12 cellular contexts compared by ENCODE assay signal in the genomic region with DNA sequence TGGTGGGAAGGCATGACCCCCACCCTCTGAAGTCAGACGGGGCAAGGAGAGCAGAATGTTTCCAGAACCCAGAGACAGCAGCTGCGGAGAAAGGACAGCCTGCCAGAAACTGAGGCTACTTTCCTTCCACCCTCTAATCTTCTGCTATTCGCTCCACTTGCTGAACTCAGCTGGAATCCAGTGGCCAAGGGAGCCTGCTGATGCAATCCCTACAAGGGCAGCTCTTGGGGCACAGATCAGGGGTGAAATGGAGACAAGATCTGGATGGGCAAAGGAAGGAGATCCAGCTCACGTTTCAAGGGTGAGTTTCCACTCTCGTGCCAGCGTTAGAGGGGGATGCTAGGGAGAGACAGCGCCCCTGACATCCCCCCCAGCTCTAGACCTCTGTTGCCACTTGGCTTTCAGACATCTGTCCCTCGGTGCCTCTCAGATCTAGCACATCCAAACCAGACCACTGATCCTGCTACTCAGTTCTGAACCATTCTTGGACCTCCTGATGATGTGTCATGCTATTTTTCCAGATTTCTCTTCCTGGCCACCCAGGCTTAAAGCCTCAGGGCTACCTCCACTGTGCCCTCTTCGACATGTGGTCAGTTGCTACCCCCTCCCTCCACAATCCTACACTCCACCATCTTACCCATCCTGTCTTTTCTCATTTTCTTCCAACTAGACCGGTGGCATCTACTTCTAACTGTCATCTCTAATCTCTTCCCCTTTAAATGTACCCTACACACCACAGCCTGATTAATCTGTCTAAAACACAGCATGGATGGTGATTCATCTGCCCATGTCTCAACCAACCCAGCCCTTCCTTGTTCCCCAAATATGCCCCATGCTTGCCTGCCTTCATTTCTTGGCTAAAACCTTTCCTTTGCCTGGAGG.
DNase-seq lines count a peak whose midpoint lies in the region; TF ChIP-seq lines count a peak whose summit lies in the region.
"Had no signal": no experiment of that assay in that cellular context is flagged by ENCODE, and none has a peak within 500 bp of the region (broad histone marks: within the 10 kb centered on the region; RNA-seq: fewer than 3 reads in every experiment).

No MANE protein-coding gene starts in this region.

- peak overlapping the region; percentile 4 for H3K27ac ChIP-seq in cingulate gyrus (ENCODE audit: low read depth, low read length)
- H3K27ac ChIP-seq: tibial artery had no signal

- H3K4me3 Mint-ChIP-seq in neural crest cell, result peak overlapping the region; percentile 88
- H3K4me3 Mint-ChIP-seq in activated CD4-positive, alpha-beta memory T cell treated with anti-CD3 and anti-CD28 coated beads, Interleukin-2, amount 10 ng/mL, durations not matched to agents 7 days and 5 days, result no peak overlapping the region
- H3K4me3 Mint-ChIP-seq in glutamatergic neuron (ENCODE audit: unreplicated experiment), result no peak overlapping the region

- H3K9me3 Mint-ChIP-seq in neural crest cell (no peaks in the 10 kb centered on the region), glutamatergic neuron (ENCODE audit: unreplicated experiment) (peaks cover 4% of the 10 kb centered on the region)
- peaks cover 1% of the 10 kb centered on the region for H3K9me3 Mint-ChIP-seq in activated CD4-positive, alpha-beta memory T cell treated with anti-CD3 and anti-CD28 coated beads, Interleukin-2, amount 10 ng/mL, durations not matched to agents 7 days and 5 days

- DNase-seq in EL (peak; percentile 51), NOMO-1 treated with DMSO at 0.1 percent for 48 hours (lab: John Stamatoyannopoulos, UW; ENCODE audit: unreplicated experiment) (peak; percentile 90), neural crest cell (ENCODE audit: low read depth, low spot score) (no peak), NCI-H146 (lab: John Stamatoyannopoulos, UW) (no peak), ecto neural progenitor cell (ENCODE audit: low spot score) (no peak), glutamatergic neuron (no peak)
- DNase-seq in activated CD4-positive, alpha-beta memory T cell treated with anti-CD3 and anti-CD28 coated beads, Interleukin-2, amount 10 ng/mL, durations not matched to agents 7 days and 5 days, result no peak
- DNase-seq: DMS79 treated with DMSO at 0.1 percent for 48 hours, dorsolateral prefrontal cortex, NCI-H1092, tibial artery had no signal

- H3K36me3 Mint-ChIP-seq in neural crest cell (ENCODE audit: low read depth) (no peaks in the 10 kb centered on the region), glutamatergic neuron (ENCODE audit: unreplicated experiment) (no peaks in the 10 kb centered on the region)
- no peaks in the 10 kb centered on the region for H3K36me3 Mint-ChIP-seq in activated CD4-positive, alpha-beta memory T cell treated with anti-CD3 and anti-CD28 coated beads, Interleukin-2, amount 10 ng/mL, durations not matched to agents 7 days and 5 days (ENCODE audit: low read depth)

- peaks cover 10% of the 10 kb centered on the region for H3K27me3 Mint-ChIP-seq in neural crest cell (ENCODE audit: low read depth)
- peaks cover 28% of the 10 kb centered on the region for H3K27me3 Mint-ChIP-seq in activated CD4-positive, alpha-beta memory T cell treated with anti-CD3 and anti-CD28 coated beads, Interleukin-2, amount 10 ng/mL, durations not matched to agents 7 days and 5 days
- H3K27me3 Mint-ChIP-seq in glutamatergic neuron (ENCODE audit: unreplicated experiment), result peaks cover 3% of the 10 kb centered on the region

- CTCF ChIA-PET in activated CD4-positive, alpha-beta memory T cell treated with anti-CD3 and anti-CD28 coated beads, Interleukin-2, amount 10 ng/mL, durations not matched to agents 7 days and 5 days (lab: Charles Lee), result interaction anchor here (0.8 to 1.8 kb wide), 3 partner anchors 57 to 114 kb away, joined by 3 to 4 read pairs (median 4); no protein-coding TSS in a partner anchor

- TF ChIP-seq CTCF in neural crest cell (conservative IDR thresholded peaks at IDR 0.05) (no peak), glutamatergic neuron (IDR thresholded peaks at IDR 0.05; ENCODE audit: partially characterized antibody, unreplicated experiment) (no peak)

- POLR2A ChIA-PET in activated CD4-positive, alpha-beta memory T cell treated with anti-CD3 and anti-CD28 coated beads, Interleukin-2, amount 10 ng/mL, durations not matched to agents 7 days and 5 days (lab: Charles Lee), result no interaction called here

- H3K4me1 Mint-ChIP-seq in neural crest cell (peaks cover 49% of the 10 kb centered on the region), glutamatergic neuron (ENCODE audit: low read depth, unreplicated experiment) (peaks cover 5% of the 10 kb centered on the region)
- H3K4me1 Mint-ChIP-seq in activated CD4-positive, alpha-beta memory T cell treated with anti-CD3 and anti-CD28 coated beads, Interleukin-2, amount 10 ng/mL, durations not matched to agents 7 days and 5 days, result peaks cover 25% of the 10 kb centered on the region

- H3K27ac Mint-ChIP-seq in neural crest cell (ENCODE audit: unreplicated experiment) (peak overlapping the region; percentile 44), glutamatergic neuron (ENCODE audit: unreplicated experiment) (no peak overlapping the region)
- H3K27ac Mint-ChIP-seq in activated CD4-positive, alpha-beta memory T cell treated with anti-CD3 and anti-CD28 coated beads, Interleukin-2, amount 10 ng/mL, durations not matched to agents 7 days and 5 days, result no peak overlapping the region

Comparison
In these comparisons a context has a peak if more than half of its experiments do, and no peak if none do; other contexts are left out.
1. DNase-seq: peak in EL (single experiment) and NOMO-1 treated with DMSO at 0.1 percent for 48 hours (single experiment); none in neural crest cell (single experiment), NCI-H146 (single experiment), ecto neural progenitor cell (single experiment), activated CD4-positive, alpha-beta memory T cell treated with anti-CD3 and anti-CD28 coated beads, Interleukin-2, amount 10 ng/mL, durations not matched to agents 7 days and 5 days (single experiment) and glutamatergic neuron (single experiment).